ENCODE assay signal across 18 cellular contexts in the genomic region with DNA sequence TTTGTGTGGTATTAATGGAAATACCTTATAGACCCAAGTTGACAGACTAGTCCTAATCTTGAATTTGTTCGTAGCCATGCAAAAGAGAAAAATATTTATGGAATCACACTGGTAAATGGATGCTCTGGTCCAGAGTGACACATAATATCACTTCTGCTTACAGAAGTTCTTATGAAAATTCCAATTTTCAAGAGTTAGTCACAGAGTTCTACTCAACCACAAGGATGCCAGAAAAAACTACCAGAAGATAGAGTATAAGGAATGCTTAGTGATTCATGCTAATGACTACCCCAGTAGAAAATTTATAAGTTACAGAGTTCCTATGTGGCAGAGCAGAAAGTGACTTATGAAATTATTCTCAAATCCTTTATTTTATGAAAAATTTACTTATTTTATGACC.
DNase-seq lines count a peak whose midpoint lies in the region; ATAC-seq, FAIRE-seq and TF ChIP-seq lines count a peak whose summit lies in the region.
"Had no signal": no experiment of that assay in that cellular context is flagged by ENCODE, and none has a peak within 500 bp of the region (broad histone marks: within the 10 kb centered on the region; RNA-seq: fewer than 3 reads in every experiment).

No MANE protein-coding gene starts in this region.

- TF ChIP-seq CTCF in BJ (IDR thresholded peaks at IDR 0.05; ENCODE audit: insufficient read depth, low read depth, low read length) = no peak

- no peak overlapping the region for H3K4me3 ChIP-seq in BJ (ENCODE audit: low read depth, low read length)
- H3K4me3 ChIP-seq: heart left ventricle had no signal

- CTCF ChIA-PET in BJ (lab: Yijun Ruan, JAX) = interaction anchor here (1.3 kb wide), 1 partner anchor 13 kb away, joined by 3 read pairs; no protein-coding TSS in a partner anchor

- H3K4me3 Mint-ChIP-seq in stimulated activated naive CD8-positive, alpha-beta T cell treated with anti-CD3 and anti-CD28 coated beads, Interleukin-15, amount 100 ng/mL, for 72 hours = no peak overlapping the region
- H3K4me3 Mint-ChIP-seq: brain; CD4-positive, CD25-positive, alpha-beta regulatory T cell had no signal

- H3K9me3 Mint-ChIP-seq in stimulated activated naive CD8-positive, alpha-beta T cell treated with anti-CD3 and anti-CD28 coated beads, Interleukin-15, amount 100 ng/mL, for 72 hours = no peaks in the 10 kb centered on the region

- H3K27me3 Mint-ChIP-seq in stimulated activated naive CD8-positive, alpha-beta T cell treated with anti-CD3 and anti-CD28 coated beads, Interleukin-15, amount 100 ng/mL, for 72 hours = no peaks in the 10 kb centered on the region
- H3K27me3 Mint-ChIP-seq: brain; CD4-positive, CD25-positive, alpha-beta regulatory T cell had no signal

- H3K27me3 ChIP-seq in BJ (ENCODE audit: control insufficient read depth, insufficient read depth, low read length) = no peaks in the 10 kb centered on the region

- intact Hi-C loops in left cardiac atrium (cut with DNase I) = no loop called here

- no peak for TF ChIP-seq POLR2A in GM12891 (IDR thresholded peaks at IDR 0.05; ENCODE audit: low read depth, low read length)

- no peaks in the 10 kb centered on the region for H3K36me3 ChIP-seq in BJ (ENCODE audit: control insufficient read depth, insufficient read depth, low read length)
- H3K36me3 ChIP-seq: heart left ventricle had no signal

- no peak for ATAC-seq in stimulated activated naive CD8-positive, alpha-beta T cell treated with anti-CD3 and anti-CD28 coated beads, Interleukin-15, amount 100 ng/mL, for 72 hours
- ATAC-seq in left cardiac atrium = no peak
- ATAC-seq: heart left ventricle had no signal

- H3K27ac Mint-ChIP-seq in stimulated activated naive CD8-positive, alpha-beta T cell treated with anti-CD3 and anti-CD28 coated beads, Interleukin-15, amount 100 ng/mL, for 72 hours = no peak overlapping the region
- H3K27ac Mint-ChIP-seq: CD4-positive, CD25-positive, alpha-beta regulatory T cell had no signal

- FAIRE-seq in RCC 7860 (lab: Jason Lieb, UNC) (peak; percentile 99), GM12891 (lab: Jason Lieb, UNC) (no peak)

- no peaks in the 10 kb centered on the region for H3K4me1 Mint-ChIP-seq in stimulated activated naive CD8-positive, alpha-beta T cell treated with anti-CD3 and anti-CD28 coated beads, Interleukin-15, amount 100 ng/mL, for 72 hours
- H3K4me1 Mint-ChIP-seq: CD4-positive, CD25-positive, alpha-beta regulatory T cell had no signal

- POLR2A ChIA-PET in BJ (lab: Charles Lee) = no interaction called here

- DNase-seq in BJ (ENCODE audit: low read depth) (peak; percentile 60), RCC 7860 (ENCODE audit: low spot score) (peak; percentile 92), dedifferentiated amniotic fluid mesenchymal stem cell (ENCODE audit: extremely low spot score) (peak; percentile 80), renal cortical epithelial cell (ENCODE audit: low read depth) (peak; percentile 74), DMS53 treated with DMSO at 0.1 percent for 48 hours (lab: John Stamatoyannopoulos, UW; ENCODE audit: unreplicated experiment) (no peak), GM12891 (ENCODE audit: insufficient read length, low spot score) (no peak), left cardiac atrium (no peak)
- no peak for DNase-seq in stimulated activated naive CD8-positive, alpha-beta T cell treated with anti-CD3 and anti-CD28 coated beads, Interleukin-15, amount 100 ng/mL, for 72 hours
- DNase-seq: activated gamma-delta T cell; CD4-positive, CD25-positive, alpha-beta regulatory T cell; effector CD4-positive, alpha-beta T cell; GDM1; heart left ventricle; NCI-H1417; NCI-H446 treated with DMSO at 0.1 percent for 48 hours; posterior cingulate gyrus; SW 1271 had no signal

TF ChIP-seq in GM12891, 5 proteins besides CTCF, POLR2A, EP300 and RAD21:
- TF ChIP-seq TAF1 (IDR thresholded peaks at IDR 0.05; ENCODE audit: low read depth, low read length) (no peak), POU2F2 (IDR thresholded peaks at IDR 0.05; ENCODE audit: low read depth, low read length) (no peak), SPI1 (IDR thresholded peaks at IDR 0.05; ENCODE audit: low read depth, low read length) (no peak), PAX5 (IDR thresholded peaks at IDR 0.05; ENCODE audit: insufficient read depth, low read length, severe bottlenecking) (no peak), POLR2AphosphoS5 (IDR thresholded peaks at IDR 0.05; ENCODE audit: low read depth, low read length) (no peak)

Comparison
In these comparisons a context has a peak if more than half of its experiments do, and no peak if none do; other contexts are left out.
1. DNase-seq: peak in BJ (single experiment), RCC 7860 (single experiment), dedifferentiated amniotic fluid mesenchymal stem cell (single experiment) and renal cortical epithelial cell (single experiment); none in DMS53 treated with DMSO at 0.1 percent for 48 hours (single experiment), GM12891 (single experiment), stimulated activated naive CD8-positive, alpha-beta T cell treated with anti-CD3 and anti-CD28 coated beads, Interleukin-15, amount 100 ng/mL, for 72 hours (0 of 2) and left cardiac atrium (single experiment).